ENCODE assay signal across 9 cellular contexts in genomic region chr5:133869675-133869978, GRCh38.
DNase-seq lines count a peak whose midpoint lies in the region; ATAC-seq and TF ChIP-seq lines count a peak whose summit lies in the region.
"Had no signal": no experiment of that assay in that cellular context is flagged by ENCODE, and none has a peak within 500 bp of the region (broad histone marks: within the 10 kb centered on the region; RNA-seq: fewer than 3 reads in every experiment).

No MANE protein-coding gene starts in this region.

- DNase-seq in IMR-90 (no peak), adipocyte (ENCODE audit: low read depth) (no peak), left ventricle myocardium superior (peak; percentile 52), hepatic stellate cell (ENCODE audit: low spot score) (no peak), kidney glomerular epithelial cell (lab: John Stamatoyannopoulos, UW) (no peak), mesendoderm (no peak)
- DNase-seq: T1000 had no signal

- TF ChIP-seq RAD21 in IMR-90 (IDR thresholded peaks at IDR 0.05; ENCODE audit: low read length), result no peak

- no peak overlapping the region for H3K27ac ChIP-seq in IMR-90 (ENCODE audit: insufficient read depth, low read length)
- no peak overlapping the region for H3K27ac ChIP-seq in mesendoderm (ENCODE audit: low read depth, low read length)

- intact Hi-C loops in IMR-90 (cut with micrococcal nuclease) (loop anchor here (1.0 to 5.0 kb wide), 4 partner anchors 115 to 758 kb away; no protein-coding TSS in a partner anchor), left ventricle myocardium superior (cut with micrococcal nuclease) (no loop called here)

- dilution Hi-C loops in IMR-90 (cut with HindIII; ENCODE audit: low sequenced_read_pairs, unreplicated experiment), result no loop called here

- H3K4me3 ChIP-seq in IMR-90 (ENCODE audit: insufficient read depth, low read depth, low read length), result no peak overlapping the region
- peak overlapping the region; percentile 58 for H3K4me3 ChIP-seq in adipocyte (ENCODE audit: low read length)
- no peak overlapping the region for H3K4me3 ChIP-seq in skeletal muscle satellite cell (ENCODE audit: low read length)
- no peak overlapping the region for H3K4me3 ChIP-seq in mesendoderm (ENCODE audit: low read length)

- H3K4ac ChIP-seq in IMR-90 (ENCODE audit: low read depth, low read length) (no peak overlapping the region), mesendoderm (ENCODE audit: low read depth, low read length) (no peak overlapping the region)

- POLR2A ChIA-PET in IMR-90 (lab: Charles Lee; ENCODE audit: unreplicated experiment), result no interaction called here

- H2AFZ ChIP-seq in IMR-90 (replicated peaks; ENCODE audit: low read length, poor library complexity), result peak overlapping the region; percentile 57

- H3K36me3 ChIP-seq in IMR-90 (ENCODE audit: control insufficient read depth, insufficient read depth, low read length) (no peaks in the 10 kb centered on the region), adipocyte (ENCODE audit: control insufficient read depth, insufficient read depth, low read length, severe bottlenecking) (no peaks in the 10 kb centered on the region), skeletal muscle satellite cell (ENCODE audit: insufficient read depth, low read length) (no peaks in the 10 kb centered on the region), mesendoderm (ENCODE audit: control insufficient read depth, insufficient read depth, low read length) (no peaks in the 10 kb centered on the region)

- ATAC-seq in IMR-90 (ENCODE audit: low read depth), result no peak
- peak; percentile 84 for ATAC-seq in left ventricle myocardium superior
- ATAC-seq in GM21526 (IDR thresholded peaks at IDR 0.05; ENCODE audit: low FRiP score, unreplicated experiment), result no peak

- no peaks in the 10 kb centered on the region for H3K79me1 ChIP-seq in IMR-90 (ENCODE audit: low read depth in 1 of 2, low read length in 2 of 2)
- no peaks in the 10 kb centered on the region for H3K79me1 ChIP-seq in mesendoderm (ENCODE audit: low read length)

- H3K14ac ChIP-seq in IMR-90 (replicated peaks; ENCODE audit: low read depth, low read length), result no peak overlapping the region

- H2AK5ac ChIP-seq in IMR-90 (ENCODE audit: low read depth, low read length) (no peak overlapping the region), mesendoderm (ENCODE audit: low read length) (no peak overlapping the region)

- WGBS in IMR-90 (ENCODE audit: extremely low coverage in 2 of 2, insufficient read length in 1 of 2), 2 experiments, result 80% methylated on average over 1 of the region's 6 CpGs; no CpG with 5 or more reads in 1 of the 2 experiments
- no CpG with 5 or more reads among the region's 6 CpGs for WGBS in mesendoderm (ENCODE audit: extremely low coverage, insufficient coverage, low lambda C conversion rate)

- no peak overlapping the region for H2BK20ac ChIP-seq in IMR-90 (ENCODE audit: low read depth, low read length)

- H2BK15ac ChIP-seq in IMR-90 (ENCODE audit: low read depth, low read length), result no peak overlapping the region
- no peak overlapping the region for H2BK15ac ChIP-seq in mesendoderm (replicated peaks; ENCODE audit: low read depth)

- no peak overlapping the region for H3K18ac ChIP-seq in IMR-90 (ENCODE audit: low read depth, low read length)
- no peak overlapping the region for H3K18ac ChIP-seq in mesendoderm (ENCODE audit: low read length)

- H3K9me3 ChIP-seq in IMR-90 (ENCODE audit: control insufficient read depth, insufficient read depth, low read length) (no peaks in the 10 kb centered on the region), adipocyte (ENCODE audit: control insufficient read depth, low read length) (no peaks in the 10 kb centered on the region), skeletal muscle satellite cell (replicated peaks; ENCODE audit: low read length) (no peaks in the 10 kb centered on the region)

- CTCF ChIA-PET in IMR-90 (lab: Yijun Ruan, JAX), result interaction anchor here (0.6 to 1.6 kb wide), 2 partner anchors 13 to 758 kb away, joined by 3 to 4 read pairs; no protein-coding TSS in a partner anchor

- H3K9me1 ChIP-seq in IMR-90 (ENCODE audit: insufficient read depth, low read length), result no peaks in the 10 kb centered on the region

- no peak overlapping the region for H4K8ac ChIP-seq in IMR-90 (ENCODE audit: low read depth in 2 of 2, low read length in 2 of 2)
- no peak overlapping the region for H4K8ac ChIP-seq in mesendoderm (ENCODE audit: low read depth, low read length)

- H3K56ac ChIP-seq in IMR-90 (ENCODE audit: extremely low read depth, insufficient read depth, low read length), result no peak overlapping the region
- H3K56ac ChIP-seq in mesendoderm (ENCODE audit: low read length), result no peak overlapping the region

- H4K91ac ChIP-seq in IMR-90 (ENCODE audit: insufficient read depth, low read depth, low read length), result no peak overlapping the region

- H4K5ac ChIP-seq in IMR-90 (ENCODE audit: low read depth, low read length) (no peak overlapping the region), mesendoderm (ENCODE audit: low read length) (no peak overlapping the region)

- no peak for TF ChIP-seq CTCF in IMR-90 (conservative IDR thresholded peaks at IDR 0.05; ENCODE audit: low read depth, low read length)

- H2BK5ac ChIP-seq in IMR-90 (ENCODE audit: low read depth, low read length, poor library complexity, severe bottlenecking), result no peak overlapping the region
- H2BK5ac ChIP-seq in mesendoderm (ENCODE audit: low read length), result no peak overlapping the region

- H3K4me2 ChIP-seq in IMR-90 (ENCODE audit: low read depth, low read length) (no peak overlapping the region), skeletal muscle satellite cell (ENCODE audit: low read length) (peak overlapping the region; percentile 49), mesendoderm (ENCODE audit: low read length) (no peak overlapping the region)

- H3K27me3 ChIP-seq in IMR-90 (ENCODE audit: control insufficient read depth, insufficient read depth, low read length) (peaks cover 21% of the 10 kb centered on the region; the same call in 1 of the 2 replicates), adipocyte (replicated peaks; ENCODE audit: control insufficient read depth, insufficient read depth, low read length) (peaks cover 23% of the 10 kb centered on the region), skeletal muscle satellite cell (ENCODE audit: control insufficient read depth, insufficient read depth, low read length) (peaks cover 34% of the 10 kb centered on the region), mesendoderm (ENCODE audit: insufficient read depth, low read length, poor library complexity) (no peaks in the 10 kb centered on the region)

- in situ Hi-C loops in IMR-90 (cut with MboI; ENCODE audit: low sequenced_read_pairs), result no loop called here

- H3K23ac ChIP-seq in IMR-90 (ENCODE audit: low read depth, low read length) (no peak overlapping the region), mesendoderm (ENCODE audit: low read length) (no peak overlapping the region)

- H2AK9ac ChIP-seq in IMR-90 (replicated peaks; ENCODE audit: low read depth, low read length, poor library complexity), result no peak overlapping the region

- H3K9ac ChIP-seq in IMR-90 (ENCODE audit: low read depth, low read length), result no peak overlapping the region
- peak overlapping the region; percentile 43 for H3K9ac ChIP-seq in adipocyte (ENCODE audit: low read length)
- H3K9ac ChIP-seq in skeletal muscle satellite cell (ENCODE audit: low read depth, low read length), result no peak overlapping the region
- no peak overlapping the region for H3K9ac ChIP-seq in mesendoderm (ENCODE audit: low read length)

- H3K4me1 ChIP-seq in IMR-90 (ENCODE audit: control insufficient read depth, insufficient read depth, low read length) (no peaks in the 10 kb centered on the region), adipocyte (ENCODE audit: control insufficient read depth, insufficient read depth, low read length) (peaks cover 17% of the 10 kb centered on the region), skeletal muscle satellite cell (ENCODE audit: control insufficient read depth, insufficient read depth, low read length) (peaks cover 17% of the 10 kb centered on the region), mesendoderm (ENCODE audit: control insufficient read depth, low read depth, low read length) (no peaks in the 10 kb centered on the region)

- H2BK120ac ChIP-seq in IMR-90 (ENCODE audit: low read depth, low read length) (no peak overlapping the region), mesendoderm (ENCODE audit: low read depth, low read length) (no peak overlapping the region)

- BruUV-seq in IMR-90 (replicated peaks; lab: Mats Ljungman, UMichigan), result no TSS peak

- TF ChIP-seq POLR2A in IMR-90 (IDR thresholded peaks at IDR 0.05; ENCODE audit: low read depth, low read length), result no peak

- H4K20me1 ChIP-seq in IMR-90 (ENCODE audit: insufficient read depth, low read length), result no peaks in the 10 kb centered on the region

- no peaks in the 10 kb centered on the region for H3K79me2 ChIP-seq in mesendoderm (ENCODE audit: control insufficient read depth, insufficient read depth, low read length)

TF ChIP-seq in IMR-90, 13 proteins besides CTCF, POLR2A, EP300 and RAD21 (continues in another document):
- TF ChIP-seq, protein P1, sequence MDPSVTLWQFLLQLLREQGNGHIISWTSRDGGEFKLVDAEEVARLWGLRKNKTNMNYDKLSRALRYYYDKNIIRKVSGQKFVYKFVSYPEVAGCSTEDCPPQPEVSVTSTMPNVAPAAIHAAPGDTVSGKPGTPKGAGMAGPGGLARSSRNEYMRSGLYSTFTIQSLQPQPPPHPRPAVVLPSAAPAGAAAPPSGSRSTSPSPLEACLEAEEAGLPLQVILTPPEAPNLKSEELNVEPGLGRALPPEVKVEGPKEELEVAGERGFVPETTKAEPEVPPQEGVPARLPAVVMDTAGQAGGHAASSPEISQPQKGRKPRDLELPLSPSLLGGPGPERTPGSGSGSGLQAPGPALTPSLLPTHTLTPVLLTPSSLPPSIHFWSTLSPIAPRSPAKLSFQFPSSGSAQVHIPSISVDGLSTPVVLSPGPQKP (IDR thresholded peaks at IDR 0.05; ENCODE audit: borderline replicate concordance, low read depth, low read length), result no peak
- TF ChIP-seq MXI1 (IDR thresholded peaks at IDR 0.05; ENCODE audit: borderline replicate concordance, low read depth, low read length) (no peak), RCOR1 (IDR thresholded peaks at IDR 0.05; ENCODE audit: insufficient replicate concordance, low read length) (no peak), CHD1 (IDR thresholded peaks at IDR 0.05; ENCODE audit: low read depth, low read length) (no peak), SMC3 (IDR thresholded peaks at IDR 0.05; ENCODE audit: low read depth, low read length) (no peak), MAZ (IDR thresholded peaks at IDR 0.05; ENCODE audit: borderline replicate concordance, low read depth, low read length) (no peak), MAFK (IDR thresholded peaks at IDR 0.05; ENCODE audit: low read depth, low read length) (no peak)
- TF ChIP-seq, protein P2, sequence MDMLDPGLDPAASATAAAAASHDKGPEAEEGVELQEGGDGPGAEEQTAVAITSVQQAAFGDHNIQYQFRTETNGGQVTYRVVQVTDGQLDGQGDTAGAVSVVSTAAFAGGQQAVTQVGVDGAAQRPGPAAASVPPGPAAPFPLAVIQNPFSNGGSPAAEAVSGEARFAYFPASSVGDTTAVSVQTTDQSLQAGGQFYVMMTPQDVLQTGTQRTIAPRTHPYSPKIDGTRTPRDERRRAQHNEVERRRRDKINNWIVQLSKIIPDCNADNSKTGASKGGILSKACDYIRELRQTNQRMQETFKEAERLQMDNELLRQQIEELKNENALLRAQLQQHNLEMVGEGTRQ (IDR thresholded peaks at IDR 0.05; ENCODE audit: low read depth, low read length), result no peak
